Comparison of ENCODE assay signal across 18 cellular contexts in the genomic region with DNA sequence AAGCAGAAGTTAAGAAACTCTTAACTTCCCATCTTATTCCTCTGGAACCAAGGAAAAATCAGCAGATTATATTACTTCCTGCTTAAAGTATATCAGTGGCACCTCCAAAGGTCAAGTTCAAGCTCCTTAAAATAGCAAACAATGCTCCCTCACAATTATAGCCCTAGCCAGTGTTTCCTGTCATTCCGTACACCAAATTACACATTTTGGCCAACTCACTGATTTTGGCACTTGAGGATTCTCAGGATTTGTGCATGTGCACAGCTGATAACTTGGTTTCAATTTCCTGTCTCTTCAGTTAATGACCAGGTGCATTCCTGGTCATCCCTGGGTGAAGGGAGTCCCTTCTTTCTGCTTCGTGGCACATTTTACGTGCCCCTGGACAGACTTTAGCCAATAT. TPM values are rescaled to one million over a fixed set of nuclear protein-coding genes. Genes with fewer than 3 reads are reported as not detected.
DNase-seq lines count a peak whose midpoint lies in the region; ATAC-seq and TF ChIP-seq lines count a peak whose summit lies in the region.
"Had no signal": no experiment of that assay in that cellular context is flagged by ENCODE, and none has a peak within 500 bp of the region (broad histone marks: within the 10 kb centered on the region; RNA-seq: fewer than 3 reads in every experiment).

No MANE protein-coding gene starts in this region.

- H3K4me3 ChIP-seq in transverse colon: no peak overlapping the region
- H3K4me3 ChIP-seq: A549, HAP-1 had no signal

- H3K9me3 Mint-ChIP-seq in activated naive CD4-positive, alpha-beta T cell treated with anti-CD3 and anti-CD28 coated beads, Interleukin-2, amount 50 U/mL, for 72 hours: no peaks in the 10 kb centered on the region
- no peaks in the 10 kb centered on the region for H3K9me3 Mint-ChIP-seq in activated naive CD4-positive, alpha-beta T cell treated with anti-CD3 and anti-CD28 coated beads, Interleukin-2, amount 10 ng/mL, durations not matched to agents 7 days and 5 days
- no peaks in the 10 kb centered on the region for H3K9me3 Mint-ChIP-seq in dendritic cell treated with granulocyte-macrophage colony-stimulating factor and Interleukin-4, amounts not matched to agents 40 ng/mL and 50 ng/mL, for 4 days
- no peaks in the 10 kb centered on the region for H3K9me3 Mint-ChIP-seq in nephron progenitor cell
- H3K9me3 Mint-ChIP-seq: CD4-positive, alpha-beta memory T cell had no signal

- no peaks in the 10 kb centered on the region for H3K4me1 ChIP-seq in transverse colon
- H3K4me1 ChIP-seq: A549, BE2C, HAP-1 had no signal

- no peaks in the 10 kb centered on the region for H3K27me3 ChIP-seq in transverse colon
- H3K27me3 ChIP-seq: BE2C had no signal

- TF ChIP-seq EP300 in transverse colon (IDR thresholded peaks at IDR 0.05; ENCODE audit: low read depth): no peak

- H3K4me3 Mint-ChIP-seq in activated naive CD4-positive, alpha-beta T cell treated with anti-CD3 and anti-CD28 coated beads, Interleukin-2, amount 10 ng/mL, durations not matched to agents 7 days and 5 days: no peak overlapping the region
- no peak overlapping the region for H3K4me3 Mint-ChIP-seq in T-helper 17 cell
- H3K4me3 Mint-ChIP-seq in dendritic cell treated with granulocyte-macrophage colony-stimulating factor and Interleukin-4, amounts not matched to agents 40 ng/mL and 50 ng/mL, for 4 days: no peak overlapping the region
- no peak overlapping the region for H3K4me3 Mint-ChIP-seq in nephron progenitor cell
- H3K4me3 Mint-ChIP-seq: CD4-positive, alpha-beta memory T cell had no signal

- no peak for ATAC-seq in activated naive CD4-positive, alpha-beta T cell treated with anti-CD3 and anti-CD28 coated beads, Interleukin-2, amount 50 U/mL, for 72 hours
- ATAC-seq in T-helper 17 cell (no peak), GM19397 (IDR thresholded peaks at IDR 0.05; ENCODE audit: unreplicated experiment) (no peak)
- ATAC-seq: A549 had no signal

- no peaks in the 10 kb centered on the region for H3K4me1 Mint-ChIP-seq in activated naive CD4-positive, alpha-beta T cell treated with anti-CD3 and anti-CD28 coated beads, Interleukin-2, amount 10 ng/mL, durations not matched to agents 7 days and 5 days
- H3K4me1 Mint-ChIP-seq in T-helper 17 cell (no peaks in the 10 kb centered on the region), nephron progenitor cell (no peaks in the 10 kb centered on the region)
- peaks cover 8% of the 10 kb centered on the region for H3K4me1 Mint-ChIP-seq in dendritic cell treated with granulocyte-macrophage colony-stimulating factor and Interleukin-4, amounts not matched to agents 40 ng/mL and 50 ng/mL, for 4 days (ENCODE audit: low read depth)

- CTCF ChIA-PET in activated naive CD4-positive, alpha-beta T cell treated with anti-CD3 and anti-CD28 coated beads, Interleukin-2, amount 10 ng/mL, durations not matched to agents 7 days and 5 days (lab: Charles Lee): no interaction called here

- no peak for TF ChIP-seq CTCF in nephron progenitor cell (IDR thresholded peaks at IDR 0.05)
- no peak for TF ChIP-seq CTCF in transverse colon (IDR thresholded peaks at IDR 0.05)

- intact Hi-C loops in dendritic cell treated with granulocyte-macrophage colony-stimulating factor and Interleukin-4, amounts not matched to agents 40 ng/mL and 50 ng/mL, for 4 days (cut with micrococcal nuclease): loop anchor here (5.0 kb wide), 1 partner anchor 34 kb away; no protein-coding TSS in a partner anchor
- intact Hi-C loops in transverse colon (cut with DNase I; ENCODE audit: low total_unique reads): no loop called here

- H3K27ac ChIP-seq in transverse colon: no peak overlapping the region
- H3K27ac ChIP-seq: A549, C4-2B had no signal

- TF ChIP-seq POLR2A in transverse colon (IDR thresholded peaks at IDR 0.05): no peak

- H3K36me3 ChIP-seq in transverse colon: peaks cover 0 to 50% (median 24%) of the 10 kb centered on the region in 4 donors

- peak overlapping the region; percentile 0 to 53 for H3K27ac Mint-ChIP-seq in activated naive CD4-positive, alpha-beta T cell treated with anti-CD3 and anti-CD28 coated beads, Interleukin-2, amount 50 U/mL, for 72 hours
- no peak overlapping the region for H3K27ac Mint-ChIP-seq in activated naive CD4-positive, alpha-beta T cell treated with anti-CD3 and anti-CD28 coated beads, Interleukin-2, amount 10 ng/mL, durations not matched to agents 7 days and 5 days
- H3K27ac Mint-ChIP-seq in T-helper 17 cell: peak overlapping the region; percentile 34
- peak overlapping the region; percentile 6 for H3K27ac Mint-ChIP-seq in dendritic cell treated with granulocyte-macrophage colony-stimulating factor and Interleukin-4, amounts not matched to agents 40 ng/mL and 50 ng/mL, for 4 days
- peak overlapping the region; percentile 12 for H3K27ac Mint-ChIP-seq in nephron progenitor cell

- DNase-seq in activated naive CD4-positive, alpha-beta T cell treated with anti-CD3 and anti-CD28 coated beads, Interleukin-2, amount 50 U/mL, for 72 hours (ENCODE audit: low spot score in 2 of 2): no peak
- no peak for DNase-seq in activated naive CD4-positive, alpha-beta T cell treated with anti-CD3 and anti-CD28 coated beads, Interleukin-2, amount 10 ng/mL, durations not matched to agents 7 days and 5 days
- no peak for DNase-seq in T-helper 17 cell
- no peak for DNase-seq in nephron progenitor cell
- DNase-seq in transverse colon: no peak
- DNase-seq: BE2C; CD4-positive, alpha-beta memory T cell; COR-L47; DMS153; DMS79 treated with DMSO at 0.1 percent for 48 hours; EL had no signal

- peaks cover 11 to 21% of the 10 kb centered on the region in 2 donors for H3K36me3 Mint-ChIP-seq in activated naive CD4-positive, alpha-beta T cell treated with anti-CD3 and anti-CD28 coated beads, Interleukin-2, amount 50 U/mL, for 72 hours
- peaks cover 73% of the 10 kb centered on the region for H3K36me3 Mint-ChIP-seq in activated naive CD4-positive, alpha-beta T cell treated with anti-CD3 and anti-CD28 coated beads, Interleukin-2, amount 10 ng/mL, durations not matched to agents 7 days and 5 days
- H3K36me3 Mint-ChIP-seq in T-helper 17 cell (ENCODE audit: low read depth): peaks cover 12% of the 10 kb centered on the region
- H3K36me3 Mint-ChIP-seq in dendritic cell treated with granulocyte-macrophage colony-stimulating factor and Interleukin-4, amounts not matched to agents 40 ng/mL and 50 ng/mL, for 4 days (ENCODE audit: low read depth): peaks cover 96% of the 10 kb centered on the region
- H3K36me3 Mint-ChIP-seq in nephron progenitor cell (ENCODE audit: low read depth): peaks cover 63% of the 10 kb centered on the region

- H3K27me3 Mint-ChIP-seq in activated naive CD4-positive, alpha-beta T cell treated with anti-CD3 and anti-CD28 coated beads, Interleukin-2, amount 10 ng/mL, durations not matched to agents 7 days and 5 days: no peaks in the 10 kb centered on the region
- no peaks in the 10 kb centered on the region for H3K27me3 Mint-ChIP-seq in T-helper 17 cell
- H3K27me3 Mint-ChIP-seq in dendritic cell treated with granulocyte-macrophage colony-stimulating factor and Interleukin-4, amounts not matched to agents 40 ng/mL and 50 ng/mL, for 4 days: no peaks in the 10 kb centered on the region
- H3K27me3 Mint-ChIP-seq in nephron progenitor cell (ENCODE audit: low read depth, poor library complexity): no peaks in the 10 kb centered on the region
- H3K27me3 Mint-ChIP-seq: CD4-positive, alpha-beta memory T cell had no signal

- in situ Hi-C loops in transverse colon (cut with MboI; ENCODE audit: low pct_ligation_motif_present in 1 of 4, low pct_unique_long_range_greater_than_20kb in 1 of 4, low sequenced_read_pairs in 3 of 4): no loop called here

- WGBS in transverse colon (ENCODE audit: low coverage in 1 of 2), 2 donors: 95 to 100% methylated on average over 2 to 3 of the region's 3 CpGs

- no peaks in the 10 kb centered on the region for H3K9me3 ChIP-seq in T-helper 17 cell (ENCODE audit: control insufficient read depth, low read length, poor library complexity, severe bottlenecking)
- H3K9me3 ChIP-seq in transverse colon: no peaks in the 10 kb centered on the region
- H3K9me3 ChIP-seq: A549, BE2C, HAP-1 had no signal

RNA-seq across cellular contexts. Expression of a gene that starts 42.0 kb away (rescaled TPM):
- total RNA-seq in activated naive CD4-positive, alpha-beta T cell treated with anti-CD3 and anti-CD28 coated beads, Interleukin-2, amount 50 U/mL, for 72 hours: 10 to 100 TPM; 62.4 to 62.7 TPM
- total RNA-seq in T-helper 17 cell (100 to 1,000 TPM in 1 of 2 donors, 10 to 100 TPM in 1; 92.5 to 124 TPM), transverse colon (10 to 100 TPM; 19.1 to 47.8 (median 30.3) TPM)

RNA-seq across cellular contexts. Expression of a gene that starts 56.1 kb away (rescaled TPM):
- not detected for total RNA-seq in activated naive CD4-positive, alpha-beta T cell treated with anti-CD3 and anti-CD28 coated beads, Interleukin-2, amount 50 U/mL, for 72 hours
- total RNA-seq in T-helper 17 cell (not detected), transverse colon (not detected)
- total RNA-seq: CD4-positive, alpha-beta memory T cell; H1; HT1080 had no signal
